ENCODE assay signal across 8 cellular contexts in the genomic region with DNA sequence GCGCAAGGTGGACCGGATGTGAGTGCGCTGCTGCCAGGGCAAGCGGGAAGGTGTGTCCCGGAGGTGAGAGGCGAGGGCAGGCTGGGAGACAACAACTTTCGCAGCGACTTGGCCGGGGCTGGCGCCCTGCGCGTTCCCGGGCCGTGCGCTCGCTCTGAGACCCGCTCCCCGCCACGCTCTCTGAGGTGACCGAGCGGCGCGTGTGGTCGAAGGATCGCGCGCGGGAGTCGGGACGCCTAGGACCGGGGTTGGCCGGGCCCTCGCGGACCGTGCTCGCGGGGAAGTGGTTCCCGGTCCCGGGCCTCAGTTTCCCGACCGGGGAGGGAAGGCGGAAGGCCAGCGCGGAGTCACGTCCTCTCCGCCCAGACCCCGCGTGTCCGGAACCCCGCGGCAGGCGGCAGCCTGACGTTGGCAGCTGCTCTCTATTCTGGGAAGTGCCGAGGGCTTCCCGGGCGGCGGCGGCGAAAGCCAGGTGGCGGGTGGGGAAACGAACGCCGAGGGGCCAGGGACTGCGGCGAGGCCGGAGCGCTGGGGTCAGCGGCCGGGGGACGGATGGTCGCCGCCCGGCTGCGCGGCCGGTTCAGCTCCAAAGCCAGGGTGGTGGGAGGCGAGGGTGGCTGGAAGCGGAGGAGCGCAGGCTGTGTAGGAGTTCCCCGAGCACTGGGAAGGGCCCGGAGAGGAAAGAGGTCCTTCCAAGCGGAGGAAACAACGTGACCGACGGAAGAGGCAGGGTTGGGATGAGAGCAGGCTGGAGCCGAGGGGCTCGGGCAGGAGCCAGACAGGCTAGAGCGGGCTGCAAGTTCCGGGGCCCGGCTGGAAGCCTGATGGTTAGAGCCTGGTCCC. TPM values are rescaled to one million over a fixed set of nuclear protein-coding genes. Genes with fewer than 3 reads are reported as not detected.
DNase-seq lines count a peak whose midpoint lies in the region; ATAC-seq, FAIRE-seq and TF ChIP-seq lines count a peak whose summit lies in the region.
"Had no signal": no experiment of that assay in that cellular context is flagged by ENCODE, and none has a peak within 500 bp of the region (broad histone marks: within the 10 kb centered on the region; RNA-seq: fewer than 3 reads in every experiment).

No MANE protein-coding gene starts in this region.

- FAIRE-seq in astrocyte (lab: Jason Lieb, UNC) (no peak), small intestine (lab: Jason Lieb, UNC) (no peak)
- FAIRE-seq: colon had no signal

- peaks cover 15% of the 10 kb centered on the region for H3F3A ChIP-seq in PC-3 (ENCODE audit: low read length, unreplicated experiment)

- no TSS peak for BruUV-seq in PC-3 (replicated peaks; lab: Mats Ljungman, UMichigan)

- peak overlapping the region; percentile 73 for H3K4me3 ChIP-seq in PC-3 (ENCODE audit: low read length)
- peak overlapping the region; percentile 69 for H3K4me3 ChIP-seq in astrocyte (ENCODE audit: insufficient read depth, low read depth, low read length)
- peak overlapping the region; percentile 66 for H3K4me3 ChIP-seq in iPS-18a (ENCODE audit: low read length)
- peak overlapping the region; percentile 76 to 97 for H3K4me3 ChIP-seq in small intestine (ENCODE audit: low read depth in 1 of 2, low read length in 2 of 2)

- TF ChIP-seq CTCF in PC-3 (conservative IDR thresholded peaks at IDR 0.05; ENCODE audit: low read depth, low read length) (no peak), astrocyte (IDR thresholded peaks at IDR 0.05; ENCODE audit: insufficient read depth, low read depth, low read length) (no peak)

- H3K27me3 Mint-ChIP-seq in astrocyte (ENCODE audit: low read depth, unreplicated experiment) = no peaks in the 10 kb centered on the region

- no peaks in the 10 kb centered on the region for H3K9me3 ChIP-seq in PC-3 (ENCODE audit: low read length)
- no peaks in the 10 kb centered on the region for H3K9me3 ChIP-seq in astrocyte (ENCODE audit: insufficient read depth, low read depth, low read length)
- H3K9me3 ChIP-seq in iPS-18a (ENCODE audit: control insufficient read depth, low read depth, low read length) = no peaks in the 10 kb centered on the region
- no peaks in the 10 kb centered on the region for H3K9me3 ChIP-seq in small intestine (ENCODE audit: control insufficient read depth, low read depth)

- H3K9me2 ChIP-seq in PC-3 (replicated peaks; ENCODE audit: low read length) = no peaks in the 10 kb centered on the region; the same call in 1 of the 2 replicates

- H3K27me3 ChIP-seq in PC-3 (ENCODE audit: low read length) (no peaks in the 10 kb centered on the region), astrocyte (ENCODE audit: insufficient read depth, low read length) (no peaks in the 10 kb centered on the region), iPS-18a (ENCODE audit: control insufficient read depth, insufficient read depth, low read length) (peaks cover 14% of the 10 kb centered on the region), small intestine (ENCODE audit: control insufficient read depth in 2 of 2, insufficient read depth in 2 of 2, low read length in 2 of 2) (no peaks in the 10 kb centered on the region)

- H3K79me2 ChIP-seq in PC-3 (ENCODE audit: low read length) (peaks cover 62% of the 10 kb centered on the region), astrocyte (ENCODE audit: insufficient read depth, low read length) (peaks cover 55% of the 10 kb centered on the region)

- H3K4me2 ChIP-seq in PC-3 (ENCODE audit: low read length) (peak overlapping the region; percentile 93), astrocyte (ENCODE audit: low read length) (peak overlapping the region; percentile 86)

- peaks cover 6% of the 10 kb centered on the region for H3K9me3 Mint-ChIP-seq in astrocyte (ENCODE audit: unreplicated experiment)

- intact Hi-C loops in PC-3 (cut with micrococcal nuclease) = loop anchor here (2.0 kb wide), 1 partner anchor 109 kb away; no protein-coding TSS in a partner anchor

- H3K9ac ChIP-seq in PC-3 (ENCODE audit: low read length) (peak overlapping the region; percentile 61), astrocyte (ENCODE audit: low read length) (peak overlapping the region; percentile 83), iPS-18a (ENCODE audit: low read length) (peak overlapping the region; percentile 43)

- peaks cover 12% of the 10 kb centered on the region for H3K4me1 Mint-ChIP-seq in astrocyte (ENCODE audit: low read depth, unreplicated experiment)

- H3K27ac ChIP-seq in PC-3 (ENCODE audit: low read length) (no peak overlapping the region), astrocyte (ENCODE audit: low read depth, low read length) (peak overlapping the region; percentile 64), iPS-18a (ENCODE audit: low read length) (no peak overlapping the region), small intestine (ENCODE audit: low read depth in 1 of 2, low read length in 1 of 2) (peak overlapping the region; percentile 88 to 90)

- TF ChIP-seq POLR2A in GM18505 (IDR thresholded peaks at IDR 0.05; ENCODE audit: borderline replicate concordance, extremely low read depth, insufficient read depth, insufficient read length) = no peak

- peak overlapping the region; percentile 96 for H3K27ac Mint-ChIP-seq in astrocyte (ENCODE audit: unreplicated experiment)

- peak; percentile 64 for DNase-seq in PC-3
- no peak for DNase-seq in astrocyte (ENCODE audit: low read depth)
- DNase-seq in small intestine = peak; percentile 75

- H3K36me3 ChIP-seq in PC-3 (ENCODE audit: low read depth, low read length) (peaks cover 12% of the 10 kb centered on the region; the same call in 1 of the 2 replicates), astrocyte (ENCODE audit: insufficient read depth, low read length) (no peaks in the 10 kb centered on the region), iPS-18a (ENCODE audit: control insufficient read depth, low read depth, low read length) (no peaks in the 10 kb centered on the region), small intestine (ENCODE audit: control insufficient read depth in 2 of 2, insufficient read depth in 2 of 2, low read length in 2 of 2) (no peaks in the 10 kb centered on the region)

- H4K20me1 ChIP-seq in PC-3 (ENCODE audit: low read length) = peaks cover 1% of the 10 kb centered on the region
- H4K20me1 ChIP-seq in astrocyte (ENCODE audit: insufficient read depth, low read length) = peaks cover 10% of the 10 kb centered on the region

- H3K4me3 Mint-ChIP-seq in astrocyte (ENCODE audit: unreplicated experiment) = peak overlapping the region; percentile 93

- CTCF ChIA-PET in PC-3 (lab: Charles Lee) = no interaction called here

- H3K36me3 Mint-ChIP-seq in astrocyte (ENCODE audit: low read depth, unreplicated experiment) = peaks cover 33% of the 10 kb centered on the region

- peak overlapping the region; percentile 55 for H2AFZ ChIP-seq in PC-3 (ENCODE audit: low read length)
- H2AFZ ChIP-seq in astrocyte (ENCODE audit: low read depth, low read length) = peak overlapping the region; percentile 79

- H3K4me1 ChIP-seq in PC-3 (ENCODE audit: insufficient read depth, low read length) (peaks cover 21% of the 10 kb centered on the region), astrocyte (ENCODE audit: insufficient read depth, low read length) (peaks cover 16% of the 10 kb centered on the region), iPS-18a (ENCODE audit: control insufficient read depth, low read depth, low read length) (peaks cover 18% of the 10 kb centered on the region), small intestine (ENCODE audit: control insufficient read depth in 2 of 2, insufficient read depth in 1 of 2, low read depth in 1 of 2, low read length in 1 of 2) (no peaks in the 10 kb centered on the region)

- ATAC-seq in GM18505 (IDR thresholded peaks at IDR 0.05; ENCODE audit: unreplicated experiment) (peak; percentile 37), HG02938 (IDR thresholded peaks at IDR 0.05; ENCODE audit: unreplicated experiment) (peak; percentile 28), PC-3 (peak; percentile 25), GM21526 (IDR thresholded peaks at IDR 0.05; ENCODE audit: low FRiP score, unreplicated experiment) (no peak)

- POLR2A ChIA-PET in PC-3 (lab: Charles Lee; ENCODE audit: unreplicated experiment) = no interaction called here

- 1 to 5% (median 3%) methylated on average over 69 to 90 of the region's 90 CpGs for WGBS in small intestine, 3 donors

RNA-seq across cellular contexts. Expression of a gene that starts 1.0 kb away (rescaled TPM):
- 81.2 and 105 TPM in 2 replicates for total RNA-seq in PC-3 (2014; rRNA removed)
- total RNA-seq in astrocyte = 128 and 162 TPM in 2 replicates
- 10 to 100 TPM; 12.1 to 30.2 (median 15.7) TPM for polyA plus RNA-seq in small intestine

Comparison
In these comparisons a context has a peak if more than half of its experiments do, and no peak if none do; other contexts are left out.
1. H3K27ac ChIP-seq: peak in astrocyte (single experiment) and small intestine (2 of 2); none in PC-3 (single experiment) and iPS-18a (single experiment).
2. Peak in every context shown above with its lines, with median percentiles within 50 percentile points of each other: H3K4me3 ChIP-seq and H3K9ac ChIP-seq.